ENCODE assay signal across 11 cellular contexts in the genomic region with DNA sequence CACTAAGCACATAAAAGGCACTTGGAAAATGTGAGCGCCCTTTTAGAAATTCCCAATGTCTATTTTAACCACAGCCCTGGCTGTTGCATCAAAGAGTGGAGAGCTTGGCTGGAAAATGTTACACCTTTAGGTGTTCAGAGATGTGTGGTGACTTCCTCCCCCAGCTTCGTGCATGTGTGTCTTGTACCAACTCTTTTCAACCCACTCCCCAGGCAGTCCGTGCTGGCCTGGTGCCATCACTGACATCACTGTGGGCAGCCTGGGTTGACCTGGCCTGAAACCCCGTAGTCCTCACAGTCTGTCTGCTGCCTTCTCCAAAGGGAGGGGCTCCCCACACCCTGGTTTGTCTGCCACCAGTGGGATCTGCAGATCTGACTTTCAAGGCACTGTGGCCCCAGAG.
DNase-seq lines count a peak whose midpoint lies in the region; ATAC-seq and TF ChIP-seq lines count a peak whose summit lies in the region.
"Had no signal": no experiment of that assay in that cellular context is flagged by ENCODE, and none has a peak within 500 bp of the region (broad histone marks: within the 10 kb centered on the region; RNA-seq: fewer than 3 reads in every experiment).

No MANE protein-coding gene starts in this region.

- POLR2A ChIA-PET in activated naive CD8-positive, alpha-beta T cell treated with anti-CD3 and anti-CD28 coated beads, Interleukin-2, amount 10 ng/mL, durations not matched to agents 7 days and 5 days (lab: Charles Lee), result interaction anchor here (0.7 kb wide), 1 partner anchor 15 kb away, joined by 3 read pairs; no protein-coding TSS in a partner anchor

- H4K20me1 ChIP-seq in BLaER1 (no peaks in the 10 kb centered on the region), osteoblast (ENCODE audit: insufficient read depth, low read length) (no peaks in the 10 kb centered on the region)

- no peak overlapping the region for H3K4me3 Mint-ChIP-seq in Calu3 (ENCODE audit: low read depth, unreplicated experiment)
- H3K4me3 Mint-ChIP-seq in activated naive CD8-positive, alpha-beta T cell treated with anti-CD3 and anti-CD28 coated beads, Interleukin-2, amount 10 ng/mL, durations not matched to agents 7 days and 5 days, result no peak overlapping the region

- no peaks in the 10 kb centered on the region for H3K27me3 Mint-ChIP-seq in Calu3 (ENCODE audit: unreplicated experiment)
- H3K27me3 Mint-ChIP-seq in activated naive CD8-positive, alpha-beta T cell treated with anti-CD3 and anti-CD28 coated beads, Interleukin-2, amount 10 ng/mL, durations not matched to agents 7 days and 5 days, result peaks cover 17% of the 10 kb centered on the region

- no peak overlapping the region for H3K9ac ChIP-seq in BLaER1

- H3K4me2 ChIP-seq in BLaER1, result peak overlapping the region; percentile 56
- no peak overlapping the region for H3K4me2 ChIP-seq in osteoblast (ENCODE audit: insufficient read depth, low read length)

- BruUV-seq in Calu3 (replicated peaks; lab: Mats Ljungman, UMichigan), result no TSS peak

- peaks cover 18% of the 10 kb centered on the region for H3K36me3 Mint-ChIP-seq in Calu3 (ENCODE audit: insufficient read depth, unreplicated experiment)
- peaks cover 12% of the 10 kb centered on the region for H3K36me3 Mint-ChIP-seq in activated naive CD8-positive, alpha-beta T cell treated with anti-CD3 and anti-CD28 coated beads, Interleukin-2, amount 10 ng/mL, durations not matched to agents 7 days and 5 days

- H3K9me3 ChIP-seq in BLaER1, result peaks cover 16% of the 10 kb centered on the region
- H3K9me3 ChIP-seq in osteoblast (ENCODE audit: low read depth, low read length), result peaks cover 7% of the 10 kb centered on the region
- peaks cover 4% of the 10 kb centered on the region for H3K9me3 ChIP-seq in effector memory CD4-positive, alpha-beta T cell (ENCODE audit: control insufficient read depth, low read length)
- no peaks in the 10 kb centered on the region for H3K9me3 ChIP-seq in aorta (ENCODE audit: control insufficient read depth, low read length)

- H3K4me1 ChIP-seq in BLaER1 (peaks cover 99% of the 10 kb centered on the region), osteoblast (ENCODE audit: insufficient read depth, low read length) (peaks cover 13% of the 10 kb centered on the region), aorta (ENCODE audit: control insufficient read depth in 1 of 2, insufficient read depth in 2 of 2, low read length in 2 of 2) (peaks cover 0 to 2% of the 10 kb centered on the region in 2 donors)
- no peaks in the 10 kb centered on the region for H3K4me1 ChIP-seq in effector memory CD4-positive, alpha-beta T cell (ENCODE audit: control insufficient read depth, insufficient read depth, low read length, poor library complexity, severe bottlenecking)

- H3K36me3 ChIP-seq in BLaER1 (no peaks in the 10 kb centered on the region), osteoblast (ENCODE audit: insufficient read depth, low read length) (no peaks in the 10 kb centered on the region), aorta (ENCODE audit: control insufficient read depth in 1 of 2, insufficient read depth in 2 of 2, low read length in 1 of 2) (no peaks in the 10 kb centered on the region)
- H3K36me3 ChIP-seq in effector memory CD4-positive, alpha-beta T cell (ENCODE audit: control insufficient read depth, insufficient read depth, low read length), result no peaks in the 10 kb centered on the region

- CTCF ChIA-PET in Calu3 (lab: Charles Lee), result interaction anchor here (0.6 to 1.2 kb wide), 4 partner anchors 15 to 550 kb away, joined by 3 to 4 read pairs (median 4); no protein-coding TSS in a partner anchor

- H2AFZ ChIP-seq in osteoblast (ENCODE audit: low read length), result no peak overlapping the region

- H3K27ac ChIP-seq in BLaER1 (no peak overlapping the region), osteoblast (ENCODE audit: low read depth, low read length) (no peak overlapping the region), aorta (ENCODE audit: low read depth in 1 of 2, low read length in 2 of 2) (no peak overlapping the region)
- no peak overlapping the region for H3K27ac ChIP-seq in effector memory CD4-positive, alpha-beta T cell (ENCODE audit: insufficient read depth, low read length, poor library complexity, severe bottlenecking)

- ATAC-seq in activated naive CD8-positive, alpha-beta T cell treated with anti-CD3 and anti-CD28 coated beads, Interleukin-2, amount 10 ng/mL, durations not matched to agents 7 days and 5 days (ENCODE audit: low read depth), result peak; percentile 21
- ATAC-seq in HG02884 (IDR thresholded peaks at IDR 0.05; ENCODE audit: unreplicated experiment) (no peak), aorta (ENCODE audit: low FRiP score) (no peak)

- no peaks in the 10 kb centered on the region for H3K79me2 ChIP-seq in osteoblast (ENCODE audit: insufficient read depth, low read length)

- DNase-seq in Calu3 (peak; percentile 51), osteoblast (ENCODE audit: insufficient read length, low spot score, missing footprints) (peak; percentile 62), aorta (no peak)
- no peak for DNase-seq in activated naive CD8-positive, alpha-beta T cell treated with anti-CD3 and anti-CD28 coated beads, Interleukin-2, amount 10 ng/mL, durations not matched to agents 7 days and 5 days
- no peak for DNase-seq in effector memory CD4-positive, alpha-beta T cell
- DNase-seq: amygdala, MV-4-11, NCI-H524, SHP77 had no signal

- 22 to 27% methylated on average over 4 of the region's 4 CpGs for WGBS in aorta, 2 donors

- TF ChIP-seq CTCF in Calu3 (IDR thresholded peaks at IDR 0.05; ENCODE audit: unreplicated experiment), result no peak
- TF ChIP-seq CTCF in osteoblast (IDR thresholded peaks at IDR 0.05; ENCODE audit: extremely low read depth, low read depth, low read length), result no peak

- H3K9me3 Mint-ChIP-seq in Calu3 (ENCODE audit: low read depth, unreplicated experiment), result peaks cover 5% of the 10 kb centered on the region
- peaks cover 16% of the 10 kb centered on the region for H3K9me3 Mint-ChIP-seq in activated naive CD8-positive, alpha-beta T cell treated with anti-CD3 and anti-CD28 coated beads, Interleukin-2, amount 10 ng/mL, durations not matched to agents 7 days and 5 days

- no peak overlapping the region for H3K4me3 ChIP-seq in BLaER1
- H3K4me3 ChIP-seq in osteoblast (ENCODE audit: insufficient read depth, low read length), result no peak overlapping the region
- no peak overlapping the region for H3K4me3 ChIP-seq in effector memory CD4-positive, alpha-beta T cell (ENCODE audit: insufficient read depth, low read depth, low read length, poor library complexity, severe bottlenecking)
- H3K4me3 ChIP-seq in aorta (ENCODE audit: low read length in 2 of 2), result no peak overlapping the region

- H3K4me1 Mint-ChIP-seq in Calu3 (ENCODE audit: low read depth, unreplicated experiment), result peaks cover 39% of the 10 kb centered on the region
- H3K4me1 Mint-ChIP-seq in activated naive CD8-positive, alpha-beta T cell treated with anti-CD3 and anti-CD28 coated beads, Interleukin-2, amount 10 ng/mL, durations not matched to agents 7 days and 5 days, result peaks cover 11% of the 10 kb centered on the region

- peak overlapping the region; percentile 56 for H3K27ac Mint-ChIP-seq in Calu3 (ENCODE audit: unreplicated experiment)
- no peak overlapping the region for H3K27ac Mint-ChIP-seq in activated naive CD8-positive, alpha-beta T cell treated with anti-CD3 and anti-CD28 coated beads, Interleukin-2, amount 10 ng/mL, durations not matched to agents 7 days and 5 days

- H3K27me3 ChIP-seq in BLaER1 (no peaks in the 10 kb centered on the region), osteoblast (ENCODE audit: insufficient read depth, low read length) (peaks cover 12% of the 10 kb centered on the region), aorta (ENCODE audit: control insufficient read depth in 1 of 2, insufficient read depth in 2 of 2, low read length in 1 of 2) (no peaks in the 10 kb centered on the region)
- no peaks in the 10 kb centered on the region for H3K27me3 ChIP-seq in effector memory CD4-positive, alpha-beta T cell (replicated peaks; ENCODE audit: control insufficient read depth, insufficient read depth, low read length, poor library complexity, severe bottlenecking)

- intact Hi-C loops in Calu3 (cut with micrococcal nuclease; ENCODE audit: unreplicated experiment) (loop anchor here (5.0 to 10.0 kb wide), 2 partner anchors 80 to 417 kb away; no protein-coding TSS in a partner anchor), aorta (cut with DNase I) (loop anchor here (5.0 to 10.0 kb wide), 4 partner anchors 75 to 407 kb away; no protein-coding TSS in a partner anchor)

Comparison
In these comparisons a context has a peak if more than half of its experiments do, and no peak if none do; other contexts are left out.
1. DNase-seq: peak in Calu3 (single experiment) and osteoblast (single experiment); none in activated naive CD8-positive, alpha-beta T cell treated with anti-CD3 and anti-CD28 coated beads, Interleukin-2, amount 10 ng/mL, durations not matched to agents 7 days and 5 days (single experiment), effector memory CD4-positive, alpha-beta T cell (0 of 3) and aorta (0 of 2).